ENCODE assay signal across 14 cellular contexts in the genomic region with DNA sequence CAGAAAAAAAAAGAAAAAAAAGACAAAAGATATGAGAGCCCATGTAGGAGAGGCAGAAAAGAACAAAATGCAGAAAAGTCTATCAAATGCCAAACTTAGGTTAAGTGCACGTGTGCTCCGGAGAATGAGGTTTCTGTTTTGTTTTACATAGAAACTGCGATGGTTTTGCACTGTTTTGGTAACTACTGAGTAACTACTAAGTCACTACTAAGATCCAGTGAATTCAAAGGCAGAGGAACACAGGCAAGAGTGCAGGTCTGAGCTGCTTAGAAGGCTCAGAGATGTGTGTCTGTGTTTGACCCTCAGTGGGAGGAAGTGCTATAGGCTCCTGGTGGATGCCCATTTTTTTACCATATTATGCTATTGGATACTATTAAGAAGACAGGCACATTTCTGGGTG.
DNase-seq lines count a peak whose midpoint lies in the region; ATAC-seq, FAIRE-seq and TF ChIP-seq lines count a peak whose summit lies in the region.
"Had no signal": no experiment of that assay in that cellular context is flagged by ENCODE, and none has a peak within 500 bp of the region (broad histone marks: within the 10 kb centered on the region; RNA-seq: fewer than 3 reads in every experiment).

No MANE protein-coding gene starts in this region.

- H3K27ac Mint-ChIP-seq in type B pancreatic cell: no peak overlapping the region
- H3K27ac Mint-ChIP-seq: activated T-cell treated with anti-CD3 and anti-CD28 coated beads, Interleukin-2, amount 50 U/mL, for 24 hours; B cell; natural killer cell treated with Interleukin-12 subunit alpha and Interleukin-12 subunit beta and Interleukin-15 and Interleukin-18, amount 100 ng/mL, for 72 hours had no signal

- H3K9me3 Mint-ChIP-seq in type B pancreatic cell: no peaks in the 10 kb centered on the region
- H3K9me3 Mint-ChIP-seq: activated T-cell treated with anti-CD3 and anti-CD28 coated beads, Interleukin-2, amount 50 U/mL, for 24 hours; natural killer cell treated with Interleukin-12 subunit alpha and Interleukin-12 subunit beta and Interleukin-15 and Interleukin-18, amount 100 ng/mL, for 72 hours had no signal

- intact Hi-C loops in breast epithelium (cut with DNase I; ENCODE audit: low total_unique reads): no loop called here

- no peaks in the 10 kb centered on the region for H3K4me1 ChIP-seq in breast epithelium

- H3K27me3 ChIP-seq in breast epithelium: no peaks in the 10 kb centered on the region
- H3K27me3 ChIP-seq: body of pancreas had no signal

- DNase-seq in ELR (ENCODE audit: low read depth) (peak; percentile 4), breast epithelium (ENCODE audit: low spot score in 2 of 2) (no peak), myocyte (ENCODE audit: low read depth) (peak; percentile 28), type B pancreatic cell (ENCODE audit: extremely low spot score, unreplicated experiment) (no peak), GM19239 (ENCODE audit: insufficient read length, low spot score) (no peak), NCI-H774 (lab: John Stamatoyannopoulos, UW) (no peak)
- DNase-seq: activated T-cell treated with anti-CD3 and anti-CD28 coated beads, Interleukin-2, amount 50 U/mL, for 24 hours; stimulated activated CD4-positive, alpha-beta T cell treated with anti-CD3 and anti-CD28 coated beads, Interleukin-15, amount 100 ng/mL, for 24 hours had no signal

- H3K27me3 Mint-ChIP-seq in type B pancreatic cell: peaks cover 2% of the 10 kb centered on the region
- H3K27me3 Mint-ChIP-seq: activated T-cell treated with anti-CD3 and anti-CD28 coated beads, Interleukin-2, amount 50 U/mL, for 24 hours; B cell; natural killer cell treated with Interleukin-12 subunit alpha and Interleukin-12 subunit beta and Interleukin-15 and Interleukin-18, amount 100 ng/mL, for 72 hours had no signal

- FAIRE-seq in GM19239 (lab: Jason Lieb, UNC): no peak
- FAIRE-seq: endothelial cell of umbilical vein had no signal

- no peaks in the 10 kb centered on the region for H3K9me3 ChIP-seq in breast epithelium
- H3K9me3 ChIP-seq: body of pancreas had no signal

- no peaks in the 10 kb centered on the region for H3K36me3 Mint-ChIP-seq in type B pancreatic cell
- H3K36me3 Mint-ChIP-seq: natural killer cell treated with Interleukin-12 subunit alpha and Interleukin-12 subunit beta and Interleukin-15 and Interleukin-18, amount 100 ng/mL, for 72 hours had no signal

- H3K4me1 Mint-ChIP-seq in type B pancreatic cell (ENCODE audit: unreplicated experiment): peaks cover 37% of the 10 kb centered on the region
- H3K4me1 Mint-ChIP-seq: B cell had no signal

- TF ChIP-seq POLR2A in breast epithelium (IDR thresholded peaks at IDR 0.05): no peak

- TF ChIP-seq CTCF in breast epithelium (IDR thresholded peaks at IDR 0.05) (no peak), type B pancreatic cell (conservative IDR thresholded peaks at IDR 0.05) (no peak)

- no peaks in the 10 kb centered on the region for H3K36me3 ChIP-seq in breast epithelium

- no peak overlapping the region for H3K4me3 Mint-ChIP-seq in type B pancreatic cell
- H3K4me3 Mint-ChIP-seq: activated T-cell treated with anti-CD3 and anti-CD28 coated beads, Interleukin-2, amount 50 U/mL, for 24 hours; B cell; natural killer cell treated with Interleukin-12 subunit alpha and Interleukin-12 subunit beta and Interleukin-15 and Interleukin-18, amount 100 ng/mL, for 72 hours had no signal

- H3K4me3 ChIP-seq in breast epithelium: no peak overlapping the region
- H3K4me3 ChIP-seq: body of pancreas had no signal

- ATAC-seq in HG03442 (IDR thresholded peaks at IDR 0.05; ENCODE audit: unreplicated experiment): peak; percentile 44
- no peak for ATAC-seq in GM21717 (IDR thresholded peaks at IDR 0.05; ENCODE audit: unreplicated experiment)
- ATAC-seq: body of pancreas; natural killer cell treated with Interleukin-12 subunit alpha and Interleukin-12 subunit beta and Interleukin-15 and Interleukin-18, amount 100 ng/mL, for 72 hours had no signal

- H3K27ac ChIP-seq in breast epithelium: peak overlapping the region; percentile 31 to 38
- H3K27ac ChIP-seq: body of pancreas had no signal

Comparison
In these comparisons a context has a peak if more than half of its experiments do, and no peak if none do; other contexts are left out.
1. DNase-seq: peak in ELR (single experiment) and myocyte (single experiment); none in breast epithelium (0 of 2), type B pancreatic cell (single experiment), GM19239 (single experiment) and NCI-H774 (single experiment).